ENCODE assay signal across 12 cellular contexts in genomic region chr5:102450313-102450990, GRCh38. TPM values are rescaled to one million over a fixed set of nuclear protein-coding genes. Genes with fewer than 3 reads are reported as not detected.
DNase-seq lines count a peak whose midpoint lies in the region; ATAC-seq and TF ChIP-seq lines count a peak whose summit lies in the region.
"Had no signal": no experiment of that assay in that cellular context is flagged by ENCODE, and none has a peak within 500 bp of the region (broad histone marks: within the 10 kb centered on the region; RNA-seq: fewer than 3 reads in every experiment).

No MANE protein-coding gene starts in this region.

- intact Hi-C loops in HCT116 (cut with micrococcal nuclease), result loop anchor here (1.0 to 5.0 kb wide), 2 partner anchors 56 to 102 kb away; no protein-coding TSS in a partner anchor

- CTCF ChIA-PET in HCT116 (lab: Charles Lee), result no interaction called here

- no peak overlapping the region for H3K4me3 ChIP-seq in HCT116 (replicated peaks in 1 of 2; ENCODE audit: low read depth in 1 of 2, low read length in 2 of 2)
- H3K4me3 ChIP-seq: heart right ventricle had no signal

- TF ChIP-seq RAD21 in HCT116 (IDR thresholded peaks at IDR 0.05; ENCODE audit: low read depth), result peak; percentile 75

- RAD21 ChIA-PET in HCT116 (lab: Charles Lee; ENCODE audit: low non-redundant PET in 1 of 2, low total read pairs in 2 of 2, uncharacterized antibody in 2 of 2, unreplicated experiment in 2 of 2), result no interaction called here

- peak; percentile 90 for ATAC-seq in HCT116
- no peak for ATAC-seq in GM18868 (IDR thresholded peaks at IDR 0.05; ENCODE audit: unreplicated experiment)
- ATAC-seq in GM21737 (IDR thresholded peaks at IDR 0.05; ENCODE audit: unreplicated experiment), result no peak
- ATAC-seq: heart right ventricle had no signal

- no TSS peak for BruUV-seq in HCT116 (replicated peaks; lab: Mats Ljungman, UMichigan)

- no peak for TF ChIP-seq POLR2A in HCT116 (IDR thresholded peaks at IDR 0.05; ENCODE audit: borderline replicate concordance, extremely low read depth, insufficient read depth, insufficient read length)

- no peak overlapping the region for H3K27ac ChIP-seq in HCT116 (ENCODE audit: low read depth, low read length)
- H3K27ac ChIP-seq: heart right ventricle had no signal

- H3K9me3 ChIP-seq in HCT116 (ENCODE audit: control insufficient read depth in 1 of 2, insufficient read depth in 1 of 2, low read depth in 1 of 2, low read length in 2 of 2), result no peaks in the 10 kb centered on the region

- no peak overlapping the region for H2AFZ ChIP-seq in HCT116 (ENCODE audit: low read depth, low read length, poor library complexity, severe bottlenecking)

- DNase-seq in ELF-1 (ENCODE audit: low read depth, low spot score) (peak; percentile 43), HCT116 (ENCODE audit: low read depth, low spot score) (peak; percentile 40), OCI-M1 (lab: John Stamatoyannopoulos, UW) (peak; percentile 52), iPS DF 19.7 (ENCODE audit: low read depth, low spot score) (peak; percentile 25), NCI-H1694 treated with DMSO at 0.1 percent for 48 hours (lab: John Stamatoyannopoulos, UW) (no peak)
- no peak for DNase-seq in activated CD8-positive, alpha-beta memory T cell treated with anti-CD3 and anti-CD28 coated beads, Interleukin-2, amount 50 U/mL, for 4 hours
- DNase-seq: activated CD8-positive, alpha-beta memory T cell treated with anti-CD3 and anti-CD28 coated beads for 24 hours; caudate nucleus; heart right ventricle had no signal

- H3K4me2 ChIP-seq in HCT116 (ENCODE audit: low read length), result no peak overlapping the region

- H3K36me3 ChIP-seq in HCT116 (ENCODE audit: control insufficient read depth in 1 of 2, insufficient read depth in 2 of 2, low read length in 2 of 2), result no peaks in the 10 kb centered on the region
- H3K36me3 ChIP-seq: heart right ventricle had no signal

- peak; percentile 57 to 60 (median 59); a peak in 5 of 6 replicates for TF ChIP-seq CTCF in HCT116 (IDR thresholded peaks at IDR 0.05 in 2 of 3, conservative IDR thresholded peaks at IDR 0.05 in 1 of 3; ENCODE audit: borderline replicate concordance in 1 of 3, insufficient read depth in 1 of 3, low read depth in 2 of 3, low read length in 2 of 3)

- H3K79me2 ChIP-seq in HCT116 (ENCODE audit: insufficient read depth, low read length), result no peaks in the 10 kb centered on the region

- H3K9me2 ChIP-seq in HCT116 (ENCODE audit: insufficient read depth), result no peaks in the 10 kb centered on the region

- H3K9ac ChIP-seq in HCT116 (ENCODE audit: low read length), result no peak overlapping the region

- POLR2A ChIA-PET in HCT116 (lab: Charles Lee), result no interaction called here

- H4K20me1 ChIP-seq in HCT116 (ENCODE audit: insufficient read depth), result no peaks in the 10 kb centered on the region

- H3K27me3 ChIP-seq in HCT116 (ENCODE audit: insufficient read depth, low read length), result no peaks in the 10 kb centered on the region
- H3K27me3 ChIP-seq: heart right ventricle had no signal

- no peaks in the 10 kb centered on the region for H3K4me1 ChIP-seq in HCT116 (ENCODE audit: control insufficient read depth in 1 of 2, insufficient read depth in 2 of 2, low read length in 2 of 2)
- H3K4me1 ChIP-seq: heart right ventricle had no signal

TF ChIP-seq in HCT116, 20 proteins besides CTCF, POLR2A, EP300 and RAD21:
- TF ChIP-seq SRF (IDR thresholded peaks at IDR 0.05; ENCODE audit: low read depth) (no peak), MAX (IDR thresholded peaks at IDR 0.05) (no peak), YY1 (IDR thresholded peaks at IDR 0.05; ENCODE audit: extremely low read depth, insufficient replicate concordance, low read depth, low read length) (no peak), ZNF274 (IDR thresholded peaks at IDR 0.05; ENCODE audit: low read depth, low read length) (no peak), SP1 (IDR thresholded peaks at IDR 0.05; ENCODE audit: low read depth) (no peak), FOSL1 (IDR thresholded peaks at IDR 0.05; ENCODE audit: low read depth) (no peak), CBX3 (IDR thresholded peaks at IDR 0.05; ENCODE audit: low read depth) (no peak), REST (IDR thresholded peaks at IDR 0.05; ENCODE audit: low read depth) (no peak), EGR1 (IDR thresholded peaks at IDR 0.05; ENCODE audit: low read depth) (no peak)

RNA-seq across cellular contexts. Expression of gene SLCO6A1, which starts 48.3 kb away (rescaled TPM):
- 0.69 TPM for total RNA-seq in HCT116 (2021; ENCODE audit: unreplicated experiment)
- 0.15 and 0.17 TPM in 2 replicates for polyA plus RNA-seq in HCT116 (2012)
- total RNA-seq: CD8-positive, alpha-beta memory T cell; heart right ventricle had no signal
- polyA plus RNA-seq: CD8-positive, alpha-beta memory T cell; heart right ventricle had no signal

Comparison
In these comparisons a context has a peak if more than half of its experiments do, and no peak if none do; other contexts are left out.
1. DNase-seq: peak in ELF-1 (single experiment), HCT116 (single experiment), OCI-M1 (single experiment) and iPS DF 19.7 (single experiment); none in NCI-H1694 treated with DMSO at 0.1 percent for 48 hours (single experiment) and activated CD8-positive, alpha-beta memory T cell treated with anti-CD3 and anti-CD28 coated beads, Interleukin-2, amount 50 U/mL, for 4 hours (single experiment).